Comparison of ENCODE assay signal across 16 cellular contexts in genomic region chr2:116988303-116988702, GRCh38.
"Had no signal": no experiment of that assay in that cellular context is flagged by ENCODE, and none has a peak within 500 bp of the region (broad histone marks: within the 10 kb centered on the region; RNA-seq: fewer than 3 reads in every experiment).

No MANE protein-coding gene starts in this region.

- ATAC-seq: activated naive CD4-positive, alpha-beta T cell treated with anti-CD3 and anti-CD28 coated beads, Interleukin-2, amount 50 U/mL, for 72 hours; activated T-cell treated with anti-CD3 and anti-CD28 coated beads, Interleukin-2, amount 50 U/mL, for 4 hours; esophagus mucosa; psoas muscle; right lobe of liver; stimulated activated memory B cell treated with anti-CD40 and anti-IgM and Interleukin-4, amounts not matched to agents 10 μg/mL and 1 μg/mL and 100 μg/mL, for 72 hours; WTC11 had no signal

- H3K27ac Mint-ChIP-seq: activated CD4-positive, alpha-beta memory T cell treated with anti-CD3 and anti-CD28 coated beads, Interleukin-2, amount 10 ng/mL, durations not matched to agents 7 days and 5 days; activated naive CD4-positive, alpha-beta T cell treated with anti-CD3 and anti-CD28 coated beads, Interleukin-2, amount 50 U/mL, for 72 hours; endodermal cell; stimulated activated memory B cell treated with anti-CD40 and anti-IgM and Interleukin-4, amounts not matched to agents 10 μg/mL and 1 μg/mL and 100 μg/mL, for 72 hours; WTC11 had no signal

- H3K27ac ChIP-seq: psoas muscle, right lobe of liver, uterus had no signal

- H3K4me3 Mint-ChIP-seq: activated CD4-positive, alpha-beta memory T cell treated with anti-CD3 and anti-CD28 coated beads, Interleukin-2, amount 10 ng/mL, durations not matched to agents 7 days and 5 days; activated T-cell treated with anti-CD3 and anti-CD28 coated beads, Interleukin-2, amount 50 U/mL, for 4 hours; endodermal cell; stimulated activated memory B cell treated with anti-CD40 and anti-IgM and Interleukin-4, amounts not matched to agents 10 μg/mL and 1 μg/mL and 100 μg/mL, for 72 hours; WTC11 had no signal

- H3K4me1 ChIP-seq: psoas muscle, right lobe of liver, uterus had no signal

- H3K27me3 Mint-ChIP-seq: activated CD4-positive, alpha-beta memory T cell treated with anti-CD3 and anti-CD28 coated beads, Interleukin-2, amount 10 ng/mL, durations not matched to agents 7 days and 5 days; stimulated activated memory B cell treated with anti-CD40 and anti-IgM and Interleukin-4, amounts not matched to agents 10 μg/mL and 1 μg/mL and 100 μg/mL, for 72 hours had no signal

- H3K36me3 ChIP-seq: right lobe of liver, uterus had no signal

- DNase-seq: activated CD4-positive, alpha-beta memory T cell treated with anti-CD3 and anti-CD28 coated beads, Interleukin-2, amount 10 ng/mL, durations not matched to agents 7 days and 5 days; activated CD4-positive, alpha-beta T cell treated with anti-CD3 and anti-CD28 coated beads for 4 hours; activated effector memory CD4-positive, alpha-beta T cell treated with Interleukin-2 at 50 U/mL for 16 hours; activated T-cell treated with anti-CD3 and anti-CD28 coated beads, Interleukin-2, amount 50 U/mL, for 4 hours; amygdala; endodermal cell; hypothalamus; midbrain; psoas muscle; right lobe of liver; T-helper 2 cell; uterus had no signal

- H3K27me3 ChIP-seq: right lobe of liver, uterus had no signal

- H3K4me1 Mint-ChIP-seq: activated CD4-positive, alpha-beta memory T cell treated with anti-CD3 and anti-CD28 coated beads, Interleukin-2, amount 10 ng/mL, durations not matched to agents 7 days and 5 days; endodermal cell; stimulated activated memory B cell treated with anti-CD40 and anti-IgM and Interleukin-4, amounts not matched to agents 10 μg/mL and 1 μg/mL and 100 μg/mL, for 72 hours had no signal

- H3K36me3 Mint-ChIP-seq: stimulated activated memory B cell treated with anti-CD40 and anti-IgM and Interleukin-4, amounts not matched to agents 10 μg/mL and 1 μg/mL and 100 μg/mL, for 72 hours had no signal

- H3K4me3 ChIP-seq: psoas muscle, right lobe of liver, uterus had no signal

- H3K9me3 ChIP-seq: psoas muscle, right lobe of liver, uterus had no signal
